ENCODE assay signal across 22 cellular contexts in genomic region chr1:95685091-95685490, GRCh38.
DNase-seq lines count a peak whose midpoint lies in the region; ATAC-seq and TF ChIP-seq lines count a peak whose summit lies in the region.
"Had no signal": no experiment of that assay in that cellular context is flagged by ENCODE, and none has a peak within 500 bp of the region (broad histone marks: within the 10 kb centered on the region; RNA-seq: fewer than 3 reads in every experiment).

No MANE protein-coding gene starts in this region.

- H4K20me1 ChIP-seq in neural cell (ENCODE audit: insufficient read depth), result no peaks in the 10 kb centered on the region

- CTCF ChIA-PET in CD8-positive, alpha-beta T cell (lab: Charles Lee), result no interaction called here

- no peak overlapping the region for H3K9ac ChIP-seq in neural cell (ENCODE audit: low read length)
- H3K9ac ChIP-seq: KMS-11 had no signal

- POLR2A ChIA-PET in CD8-positive, alpha-beta T cell (lab: Charles Lee), result no interaction called here

- H3K27me3 ChIP-seq in neural cell (ENCODE audit: insufficient read depth, low read depth, low read length), result no peaks in the 10 kb centered on the region
- H3K27me3 ChIP-seq in CD8-positive, alpha-beta T cell (ENCODE audit: insufficient read depth, low read length), result no peaks in the 10 kb centered on the region
- H3K27me3 ChIP-seq: SJSA1, tibial nerve had no signal

- no peak overlapping the region for H2AFZ ChIP-seq in neural cell (ENCODE audit: low read depth, low read length)

- H3K4me1 Mint-ChIP-seq in CD8-positive, alpha-beta T cell (ENCODE audit: low read depth), result no peaks in the 10 kb centered on the region
- H3K4me1 Mint-ChIP-seq: CD4-positive, CD25-positive, alpha-beta regulatory T cell; stimulated activated naive CD8-positive, alpha-beta T cell treated with anti-CD3 and anti-CD28 coated beads, Interleukin-15, amount 100 ng/mL, for 72 hours; T-helper 17 cell had no signal

- H3K27ac ChIP-seq in neural cell (ENCODE audit: low read length), result peak overlapping the region; percentile 38
- no peak overlapping the region for H3K27ac ChIP-seq in CD8-positive, alpha-beta T cell (ENCODE audit: low read depth, low read length)
- H3K27ac ChIP-seq: 22Rv1, KMS-11, SJSA1, tibial nerve had no signal

- H3F3A ChIP-seq in neural cell (ENCODE audit: insufficient read depth, low read length, poor library complexity, severe bottlenecking), result no peaks in the 10 kb centered on the region

- peak; percentile 48 for TF ChIP-seq EP300 in neural cell (conservative IDR thresholded peaks at IDR 0.05; ENCODE audit: poor library complexity, severe bottlenecking)

- H3K27ac Mint-ChIP-seq in CD8-positive, alpha-beta T cell, result no peak overlapping the region
- H3K27ac Mint-ChIP-seq: CD4-positive, CD25-positive, alpha-beta regulatory T cell; stimulated activated naive CD8-positive, alpha-beta T cell treated with anti-CD3 and anti-CD28 coated beads, Interleukin-15, amount 100 ng/mL, for 72 hours; T-helper 17 cell had no signal

- DNase-seq in DMS 273 (lab: John Stamatoyannopoulos, UW; ENCODE audit: unreplicated experiment) (peak; percentile 35), DMS 273 treated with DMSO at 0.1 percent for 48 hours (lab: John Stamatoyannopoulos, UW) (no peak), NCI-H1694 treated with DMSO at 0.1 percent for 48 hours (lab: John Stamatoyannopoulos, UW) (peak; percentile 78), NCI-H69 (lab: John Stamatoyannopoulos, UW) (peak; percentile 94)
- DNase-seq in CD8-positive, alpha-beta T cell, result no peak
- DNase-seq: activated gamma-delta T cell treated with Interleukin-2 at 50 U/mL for 16 hours; activated T-cell treated with anti-CD3 and anti-CD28 coated beads, Interleukin-2, amount 50 U/mL, for 1 hour; CD4-positive, CD25-positive, alpha-beta regulatory T cell; DMS79; GF-D8; kidney glomerular epithelial cell; NCI-H226; posterior cingulate gyrus; stimulated activated naive CD8-positive, alpha-beta T cell treated with anti-CD3 and anti-CD28 coated beads, Interleukin-15, amount 100 ng/mL, for 72 hours; T-helper 17 cell had no signal

- no peak overlapping the region for H3K4me2 ChIP-seq in neural cell (ENCODE audit: low read length)
- H3K4me2 ChIP-seq: KMS-11 had no signal

- intact Hi-C loops in CD8-positive, alpha-beta T cell (cut with DNase I, micrococcal nuclease), result no loop called here

- no peaks in the 10 kb centered on the region for H3K36me3 Mint-ChIP-seq in CD8-positive, alpha-beta T cell
- H3K36me3 Mint-ChIP-seq: CD4-positive, CD25-positive, alpha-beta regulatory T cell had no signal

- no peak overlapping the region for H3K4me3 Mint-ChIP-seq in CD8-positive, alpha-beta T cell
- H3K4me3 Mint-ChIP-seq: CD4-positive, CD25-positive, alpha-beta regulatory T cell; stimulated activated naive CD8-positive, alpha-beta T cell treated with anti-CD3 and anti-CD28 coated beads, Interleukin-15, amount 100 ng/mL, for 72 hours; T-helper 17 cell had no signal

- no peaks in the 10 kb centered on the region for H3K79me2 ChIP-seq in neural cell (replicated peaks; ENCODE audit: insufficient read depth, low read length)

- TF ChIP-seq RAD21 in neural cell (conservative IDR thresholded peaks at IDR 0.05), result no peak

- no peaks in the 10 kb centered on the region for H3K27me3 Mint-ChIP-seq in CD8-positive, alpha-beta T cell (ENCODE audit: low read depth)
- H3K27me3 Mint-ChIP-seq: CD4-positive, CD25-positive, alpha-beta regulatory T cell; stimulated activated naive CD8-positive, alpha-beta T cell treated with anti-CD3 and anti-CD28 coated beads, Interleukin-15, amount 100 ng/mL, for 72 hours; T-helper 17 cell had no signal

- ATAC-seq in CD8-positive, alpha-beta T cell, result no peak
- ATAC-seq in GM21367 (IDR thresholded peaks at IDR 0.05; ENCODE audit: unreplicated experiment) (no peak), GM19463 (IDR thresholded peaks at IDR 0.05; ENCODE audit: unreplicated experiment) (no peak)
- ATAC-seq: stimulated activated naive CD8-positive, alpha-beta T cell treated with anti-CD3 and anti-CD28 coated beads, Interleukin-15, amount 100 ng/mL, for 72 hours; T-helper 17 cell had no signal

- H3K36me3 ChIP-seq in neural cell (ENCODE audit: insufficient read depth, low read length), result no peaks in the 10 kb centered on the region
- no peaks in the 10 kb centered on the region for H3K36me3 ChIP-seq in CD8-positive, alpha-beta T cell (ENCODE audit: insufficient read depth, low read length)
- H3K36me3 ChIP-seq: SJSA1, tibial nerve had no signal

- H3K4me3 ChIP-seq in neural cell (ENCODE audit: low read length), result no peak overlapping the region
- H3K4me3 ChIP-seq in CD8-positive, alpha-beta T cell (ENCODE audit: low read depth, low read length), result no peak overlapping the region
- H3K4me3 ChIP-seq: SJSA1, tibial nerve had no signal

- no peaks in the 10 kb centered on the region for H3K9me2 ChIP-seq in neural cell (ENCODE audit: insufficient read depth, low read length)

- H3K9me3 ChIP-seq in neural cell (ENCODE audit: low read length), result no peaks in the 10 kb centered on the region
- no peaks in the 10 kb centered on the region for H3K9me3 ChIP-seq in CD8-positive, alpha-beta T cell (ENCODE audit: low read length)
- H3K9me3 ChIP-seq: SJSA1, tibial nerve had no signal

- no peaks in the 10 kb centered on the region for H3K4me1 ChIP-seq in CD8-positive, alpha-beta T cell (ENCODE audit: insufficient read depth, low read length)
- H3K4me1 ChIP-seq: SJSA1, tibial nerve had no signal

- H3K9me3 Mint-ChIP-seq in CD8-positive, alpha-beta T cell, result peaks cover 8% of the 10 kb centered on the region

- TF ChIP-seq CTCF in neural cell (IDR thresholded peaks at IDR 0.05; ENCODE audit: poor library complexity, severe bottlenecking), result no peak
- TF ChIP-seq CTCF in CD8-positive, alpha-beta T cell (IDR thresholded peaks at IDR 0.05), result no peak

TF ChIP-seq in neural cell, 6 proteins besides CTCF, POLR2A, EP300 and RAD21:
- TF ChIP-seq SMC3 (conservative IDR thresholded peaks at IDR 0.05; ENCODE audit: poor library complexity), result no peak
- TF ChIP-seq MXI1 (conservative IDR thresholded peaks at IDR 0.05; ENCODE audit: poor library complexity, severe bottlenecking), result no peak
- no peak for TF ChIP-seq REST (IDR thresholded peaks at IDR 0.05; ENCODE audit: borderline replicate concordance)
- no peak for TF ChIP-seq EZH2 (IDR thresholded peaks at IDR 0.05; ENCODE audit: borderline replicate concordance, insufficient read depth, low read length, poor library complexity, severe bottlenecking)
- no peak for TF ChIP-seq POLR2AphosphoS5 (IDR thresholded peaks at IDR 0.05)
- TF ChIP-seq TAF1 (IDR thresholded peaks at IDR 0.05; ENCODE audit: low read depth), result no peak

Comparison
In these comparisons a context has a peak if more than half of its experiments do, and no peak if none do; other contexts are left out.
1. DNase-seq: peak in DMS 273 (single experiment), NCI-H1694 treated with DMSO at 0.1 percent for 48 hours (single experiment) and NCI-H69 (single experiment); none in DMS 273 treated with DMSO at 0.1 percent for 48 hours (single experiment) and CD8-positive, alpha-beta T cell (0 of 7).